Comparison of ENCODE assay signal across 2 cellular contexts in genomic region chr16:86180780-86181179, GRCh38.
TF ChIP-seq lines count a peak whose summit lies in the region.

No MANE protein-coding gene starts in this region.

TF ChIP-seq in HEK293, 187 proteins besides CTCF, POLR2A, EP300 and RAD21 (continued from another document):
- TF ChIP-seq, protein P1, sequence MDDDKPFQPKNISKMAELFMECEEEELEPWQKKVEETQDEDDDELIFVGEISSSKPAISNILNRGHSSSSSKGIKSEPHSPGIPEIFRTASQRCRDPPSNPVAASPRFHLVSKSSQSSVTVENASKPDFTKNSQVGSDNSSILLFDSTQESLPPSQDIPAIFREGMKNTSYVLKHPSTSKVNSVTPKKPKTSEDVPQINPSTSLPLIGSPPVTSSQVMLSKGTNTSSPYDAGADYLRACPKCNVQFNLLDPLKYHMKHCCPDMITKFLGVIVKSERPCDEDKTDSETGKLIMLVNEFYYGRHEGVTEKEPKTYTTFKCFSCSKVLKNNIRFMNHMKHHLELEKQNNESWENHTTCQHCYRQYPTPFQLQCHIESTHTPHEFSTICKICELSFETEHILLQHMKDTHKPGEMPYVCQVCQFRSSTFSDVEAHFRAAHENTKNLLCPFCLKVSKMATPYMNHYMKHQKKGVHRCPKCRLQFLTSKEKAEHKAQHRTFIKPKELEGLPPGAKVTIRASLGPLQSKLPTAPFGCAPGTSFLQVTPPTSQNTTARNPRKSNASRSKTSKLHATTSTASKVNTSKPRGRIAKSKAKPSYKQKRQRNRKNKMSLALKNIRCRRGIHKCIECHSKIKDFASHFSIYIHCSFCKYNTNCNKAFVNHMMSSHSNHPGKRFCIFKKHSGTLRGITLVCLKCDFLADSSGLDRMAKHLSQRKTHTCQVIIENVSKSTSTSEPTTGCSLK (tag by site-specific recombination; IDR thresholded peaks at IDR 0.05): 0 out of 2 replicates have a peak, but pooled peaks have one; percentile 53
- no peak for TF ChIP-seq ZNF16 (tag by site-specific recombination; IDR thresholded peaks at IDR 0.05; ENCODE audit: low read depth)
- TF ChIP-seq ZNF530 (tag by site-specific recombination; IDR thresholded peaks at IDR 0.05; ENCODE audit: low read depth): no peak
- TF ChIP-seq, protein P2, sequence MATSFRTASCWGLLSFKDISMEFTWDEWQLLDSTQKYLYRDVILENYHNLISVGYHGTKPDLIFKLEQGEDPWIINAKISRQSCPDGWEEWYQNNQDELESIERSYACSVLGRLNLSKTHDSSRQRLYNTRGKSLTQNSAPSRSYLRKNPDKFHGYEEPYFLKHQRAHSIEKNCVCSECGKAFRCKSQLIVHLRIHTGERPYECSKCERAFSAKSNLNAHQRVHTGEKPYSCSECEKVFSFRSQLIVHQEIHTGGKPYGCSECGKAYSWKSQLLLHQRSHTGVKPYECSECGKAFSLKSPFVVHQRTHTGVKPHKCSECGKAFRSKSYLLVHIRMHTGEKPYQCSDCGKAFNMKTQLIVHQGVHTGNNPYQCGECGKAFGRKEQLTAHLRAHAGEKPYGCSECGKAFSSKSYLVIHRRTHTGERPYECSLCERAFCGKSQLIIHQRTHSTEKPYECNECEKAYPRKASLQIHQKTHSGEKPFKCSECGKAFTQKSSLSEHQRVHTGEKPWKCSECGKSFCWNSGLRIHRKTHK (tag by site-specific recombination; IDR thresholded peaks at IDR 0.05): no peak
- TF ChIP-seq ZNF19 (tag by site-specific recombination; IDR thresholded peaks at IDR 0.05; ENCODE audit: low read depth): no peak
- no peak for TF ChIP-seq ZNF488 (tag by site-specific recombination; IDR thresholded peaks at IDR 0.05)
- no peak for TF ChIP-seq IKZF3 (tag by site-specific recombination; IDR thresholded peaks at IDR 0.05)
- no peak for TF ChIP-seq HOXC10 (CRISPR knock-in tag; IDR thresholded peaks at IDR 0.05)
- 0 out of 2 replicates have a peak, but pooled peaks have one; percentile 17 for TF ChIP-seq ZNF521 (tag by site-specific recombination; IDR thresholded peaks at IDR 0.05)
- TF ChIP-seq ZNF274 (IDR thresholded peaks at IDR 0.05; ENCODE audit: low read length): no peak
- no peak for TF ChIP-seq ZNF274 (tag by site-specific recombination; IDR thresholded peaks at IDR 0.05; ENCODE audit: borderline replicate concordance)
- no peak for TF ChIP-seq ATF2 (tag by site-specific recombination; IDR thresholded peaks at IDR 0.05; ENCODE audit: low read depth)
- TF ChIP-seq ZNF791 (tag by site-specific recombination; IDR thresholded peaks at IDR 0.05): no peak
- TF ChIP-seq ZNF473 (tag by site-specific recombination; IDR thresholded peaks at IDR 0.05): no peak

TF ChIP-seq in IMR-90, 13 proteins besides CTCF, POLR2A, EP300 and RAD21 (continued from another document):
- TF ChIP-seq, protein P3, sequence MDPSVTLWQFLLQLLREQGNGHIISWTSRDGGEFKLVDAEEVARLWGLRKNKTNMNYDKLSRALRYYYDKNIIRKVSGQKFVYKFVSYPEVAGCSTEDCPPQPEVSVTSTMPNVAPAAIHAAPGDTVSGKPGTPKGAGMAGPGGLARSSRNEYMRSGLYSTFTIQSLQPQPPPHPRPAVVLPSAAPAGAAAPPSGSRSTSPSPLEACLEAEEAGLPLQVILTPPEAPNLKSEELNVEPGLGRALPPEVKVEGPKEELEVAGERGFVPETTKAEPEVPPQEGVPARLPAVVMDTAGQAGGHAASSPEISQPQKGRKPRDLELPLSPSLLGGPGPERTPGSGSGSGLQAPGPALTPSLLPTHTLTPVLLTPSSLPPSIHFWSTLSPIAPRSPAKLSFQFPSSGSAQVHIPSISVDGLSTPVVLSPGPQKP (IDR thresholded peaks at IDR 0.05; ENCODE audit: borderline replicate concordance, low read depth, low read length): no peak
